ENCODE assay signal across 9 cellular contexts in genomic region chr9:73183917-73184861, GRCh38. TPM values are rescaled to one million over a fixed set of nuclear protein-coding genes. Genes with fewer than 3 reads are reported as not detected.
DNase-seq lines count a peak whose midpoint lies in the region; ATAC-seq, FAIRE-seq and TF ChIP-seq lines count a peak whose summit lies in the region.
"Had no signal": no experiment of that assay in that cellular context is flagged by ENCODE, and none has a peak within 500 bp of the region (broad histone marks: within the 10 kb centered on the region; RNA-seq: fewer than 3 reads in every experiment).

No MANE protein-coding gene starts in this region.

- DNase-seq in KBM-7 (peak; percentile 16), RWPE1 (ENCODE audit: low spot score) (peak; percentile 30), fibroblast of villous mesenchyme (ENCODE audit: low read depth) (peak; percentile 64), smooth muscle cell (lab: John Stamatoyannopoulos, UW; ENCODE audit: unreplicated experiment) (no peak), ecto neural progenitor cell (ENCODE audit: low spot score) (no peak)
- DNase-seq in activated CD4-positive, alpha-beta T cell treated with anti-CD3 and anti-CD28 coated beads, Interleukin-2, amount 50 U/mL, for 4 hours: no peak
- DNase-seq in activated T-cell treated with anti-CD3 and anti-CD28 coated beads, Interleukin-2, amount 50 U/mL, for 72 hours: no peak

- in situ Hi-C loops in KBM-7 (cut with MboI; ENCODE audit: low pct_unique_long_range_greater_than_20kb, low sequenced_read_pairs): no loop called here

- peaks cover 11% of the 10 kb centered on the region for H3K4me1 Mint-ChIP-seq in activated T-cell treated with anti-CD3 and anti-CD28 coated beads, Interleukin-2, amount 50 U/mL, for 72 hours (ENCODE audit: low read depth)

- no peak overlapping the region for H3K27ac ChIP-seq in RWPE1
- H3K27ac ChIP-seq in smooth muscle cell (ENCODE audit: low read depth): no peak overlapping the region
- H3K27ac ChIP-seq: KMS-11 had no signal

- no peaks in the 10 kb centered on the region for H3K36me3 ChIP-seq in smooth muscle cell (ENCODE audit: low read depth)

- CTCF ChIA-PET in RWPE1 (lab: Yijun Ruan, JAX): interaction anchor here (0.8 to 3.5 kb wide), 3 partner anchors 77 to 322 kb away, joined by 3 to 15 read pairs (median 5); no protein-coding TSS in a partner anchor

- peak; percentile 98 for FAIRE-seq in G401.6 (lab: Jason Lieb, UNC)

- H3K9me3 Mint-ChIP-seq in activated T-cell treated with anti-CD3 and anti-CD28 coated beads, Interleukin-2, amount 50 U/mL, for 72 hours: no peaks in the 10 kb centered on the region

- H3K36me3 Mint-ChIP-seq in activated T-cell treated with anti-CD3 and anti-CD28 coated beads, Interleukin-2, amount 50 U/mL, for 72 hours (ENCODE audit: insufficient read depth in 2 of 2): peaks cover 0 to 2% of the 10 kb centered on the region in 2 donors

- no peak overlapping the region for H2AFZ ChIP-seq in smooth muscle cell (ENCODE audit: low read depth)

- peaks cover 13% of the 10 kb centered on the region for H3K4me1 ChIP-seq in smooth muscle cell (ENCODE audit: low read depth)

- H3K4me3 Mint-ChIP-seq in activated T-cell treated with anti-CD3 and anti-CD28 coated beads, Interleukin-2, amount 50 U/mL, for 72 hours: no peak overlapping the region

- 67% methylated on average over 3 of the region's 3 CpGs for WGBS in smooth muscle cell (ENCODE audit: low lambda C conversion rate)

- H3K79me2 ChIP-seq in smooth muscle cell (ENCODE audit: low read depth): no peaks in the 10 kb centered on the region

- no peaks in the 10 kb centered on the region for H3F3A ChIP-seq in smooth muscle cell (ENCODE audit: low read depth)

- no peaks in the 10 kb centered on the region for H3K27me3 ChIP-seq in smooth muscle cell (ENCODE audit: low read depth)

- H3K27ac Mint-ChIP-seq in activated T-cell treated with anti-CD3 and anti-CD28 coated beads, Interleukin-2, amount 50 U/mL, for 72 hours: no peak overlapping the region

- ATAC-seq in activated T-cell treated with anti-CD3 and anti-CD28 coated beads, Interleukin-2, amount 50 U/mL, for 72 hours (replicated peaks in 1 of 2): no peak

- peaks cover 13% of the 10 kb centered on the region for H3K9me3 ChIP-seq in smooth muscle cell (replicated peaks; ENCODE audit: low read depth)

- H3K27me3 Mint-ChIP-seq in activated T-cell treated with anti-CD3 and anti-CD28 coated beads, Interleukin-2, amount 50 U/mL, for 72 hours (ENCODE audit: low read depth): peaks cover 6% of the 10 kb centered on the region

- H4K20me1 ChIP-seq in smooth muscle cell (ENCODE audit: low read depth): no peaks in the 10 kb centered on the region

- H3K4me3 ChIP-seq in fibroblast of villous mesenchyme (ENCODE audit: low read depth, low read length) (no peak overlapping the region), smooth muscle cell (no peak overlapping the region)

- TF ChIP-seq CTCF in RWPE1 (conservative IDR thresholded peaks at IDR 0.05; ENCODE audit: low read depth) (no peak; the same call in 1 of the 2 replicates), fibroblast of villous mesenchyme (IDR thresholded peaks at IDR 0.05; ENCODE audit: insufficient read depth, low read depth, low read length) (peak; percentile 38), smooth muscle cell (IDR thresholded peaks at IDR 0.05; ENCODE audit: borderline replicate concordance, insufficient read depth, poor library complexity, severe bottlenecking) (peak; percentile 72)

- no peak overlapping the region for H3K9ac ChIP-seq in smooth muscle cell (ENCODE audit: low read depth)
- H3K9ac ChIP-seq: KMS-11 had no signal

- no peak overlapping the region for H3K4me2 ChIP-seq in smooth muscle cell
- H3K4me2 ChIP-seq: KMS-11 had no signal

- POLR2A ChIA-PET in RWPE1 (lab: Yijun Ruan, JAX; ENCODE audit: low non-redundant PET): no interaction called here

RNA-seq across cellular contexts. Expression of gene ANXA1, which starts 32.5 kb away (rescaled TPM):
- total RNA-seq in fibroblast of villous mesenchyme (526 and 798 TPM in 2 replicates), smooth muscle cell (897 and 967 TPM in 2 replicates)
- polyA plus RNA-seq in smooth muscle cell: 266 and 573 TPM in 2 replicates
- 10 to 100 TPM; 16.7 to 51.1 TPM for total RNA-seq in activated T-cell treated with anti-CD3 and anti-CD28 coated beads, Interleukin-2, amount 50 U/mL, for 72 hours

Comparison
In these comparisons a context has a peak if more than half of its experiments do, and no peak if none do; other contexts are left out.
1. DNase-seq: peak in KBM-7 (single experiment), RWPE1 (single experiment) and fibroblast of villous mesenchyme (single experiment); none in smooth muscle cell (single experiment), activated CD4-positive, alpha-beta T cell treated with anti-CD3 and anti-CD28 coated beads, Interleukin-2, amount 50 U/mL, for 4 hours (0 of 2), activated T-cell treated with anti-CD3 and anti-CD28 coated beads, Interleukin-2, amount 50 U/mL, for 72 hours (0 of 2) and ecto neural progenitor cell (single experiment).
2. RNA of gene ANXA1, which starts 32.5 kb away (total RNA-seq): 897 to 967 TPM in smooth muscle cell and 526 to 798 TPM in fibroblast of villous mesenchyme; 16.7 to 51.1 TPM in activated T-cell treated with anti-CD3 and anti-CD28 coated beads, Interleukin-2, amount 50 U/mL, for 72 hours; every median in the first group is over 10 times any median in the second.